In genomic region chr12:65756956-65757511, GRCh38 we compare ENCODE assay signal across 11 cellular contexts.
DNase-seq lines count a peak whose midpoint lies in the region; ATAC-seq, FAIRE-seq and TF ChIP-seq lines count a peak whose summit lies in the region.
"Had no signal": no experiment of that assay in that cellular context is flagged by ENCODE, and none has a peak within 500 bp of the region (broad histone marks: within the 10 kb centered on the region; RNA-seq: fewer than 3 reads in every experiment).

No MANE protein-coding gene starts in this region.

- intact Hi-C loops in tibial artery (cut with DNase I; ENCODE audit: low total_unique reads), result no loop called here

- H3K36me3 ChIP-seq in tibial artery, result no peaks in the 10 kb centered on the region

- H3K4me3 Mint-ChIP-seq in chondrocyte (ENCODE audit: unreplicated experiment), result no peak overlapping the region
- H3K4me3 Mint-ChIP-seq: immature natural killer cell had no signal

- no peak overlapping the region for H3K27ac Mint-ChIP-seq in chondrocyte (ENCODE audit: unreplicated experiment)
- H3K27ac Mint-ChIP-seq: immature natural killer cell had no signal

- no peaks in the 10 kb centered on the region for H3K36me3 Mint-ChIP-seq in chondrocyte (ENCODE audit: low read depth)
- H3K36me3 Mint-ChIP-seq: immature natural killer cell had no signal

- no peaks in the 10 kb centered on the region for H3K4me1 ChIP-seq in tibial artery

- no peaks in the 10 kb centered on the region for H3K9me3 Mint-ChIP-seq in chondrocyte (ENCODE audit: low read depth)
- H3K9me3 Mint-ChIP-seq: immature natural killer cell had no signal

- H3K27ac ChIP-seq in tibial artery, result no peak overlapping the region
- H3K27ac ChIP-seq: skin epidermis had no signal

- peak; percentile 85 for FAIRE-seq in GM18507 (lab: Jason Lieb, UNC)

- TF ChIP-seq CTCF in chondrocyte (IDR thresholded peaks at IDR 0.05), result no peak
- TF ChIP-seq CTCF in tibial artery (IDR thresholded peaks at IDR 0.05), result no peak

- peaks cover 3% of the 10 kb centered on the region for H3K27me3 Mint-ChIP-seq in chondrocyte (ENCODE audit: low read depth)

- peak; percentile 38 for DNase-seq in GM18507 (ENCODE audit: extremely low spot score, insufficient read length, low read depth)
- peak; percentile 31 for DNase-seq in astrocyte of the hippocampus (ENCODE audit: low read depth, low spot score)
- DNase-seq in MV-4-11 (lab: John Stamatoyannopoulos, UW), result no peak
- no peak for DNase-seq in chondrocyte (ENCODE audit: low spot score)
- DNase-seq in tibial artery, result no peak
- DNase-seq in LoVo (ENCODE audit: low spot score), result no peak
- DNase-seq: immature natural killer cell, NCI-H1105 treated with DMSO at 0.1 percent for 48 hours had no signal

- ATAC-seq in GM19467 (IDR thresholded peaks at IDR 0.05; ENCODE audit: unreplicated experiment), result peak; percentile 88
- peak; percentile 95 for ATAC-seq in HG03095 (IDR thresholded peaks at IDR 0.05; ENCODE audit: unreplicated experiment)

- no peaks in the 10 kb centered on the region for H3K9me3 ChIP-seq in tibial artery

- no peaks in the 10 kb centered on the region for H3K4me1 Mint-ChIP-seq in chondrocyte (ENCODE audit: low read depth)
- H3K4me1 Mint-ChIP-seq: immature natural killer cell had no signal

- H3K4me3 ChIP-seq in tibial artery, result no peak overlapping the region
- H3K4me3 ChIP-seq: skin epidermis had no signal

- peaks cover 0 to 3% of the 10 kb centered on the region in 2 donors for H3K27me3 ChIP-seq in tibial artery

Comparison
In these comparisons a context has a peak if more than half of its experiments do, and no peak if none do; other contexts are left out.
1. DNase-seq: peak in GM18507 (single experiment) and astrocyte of the hippocampus (single experiment); none in MV-4-11 (single experiment), chondrocyte (single experiment), tibial artery (0 of 2) and LoVo (single experiment).